In the genomic region with DNA sequence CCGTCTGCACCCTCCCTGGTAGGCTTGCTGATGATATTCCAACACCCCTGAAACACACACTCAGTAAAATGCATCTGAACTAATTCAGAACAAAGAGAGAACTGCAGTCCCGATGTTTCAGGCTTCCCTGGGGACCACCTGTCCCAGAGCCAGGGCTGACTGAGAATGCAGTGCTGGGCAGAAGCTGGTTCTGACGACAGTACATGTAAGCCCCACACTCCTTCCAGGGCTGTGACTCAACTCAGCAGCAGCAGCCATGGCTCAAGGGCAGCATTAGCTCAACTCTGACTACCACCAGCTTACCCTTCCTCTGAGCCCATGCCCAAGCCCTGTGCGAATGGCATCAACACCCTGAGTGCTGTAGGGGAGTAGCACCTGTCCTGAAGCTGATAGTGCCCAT, we compare ENCODE assay signal across 20 cellular contexts. TPM values are rescaled to one million over a fixed set of nuclear protein-coding genes. Genes with fewer than 3 reads are reported as not detected.
DNase-seq lines count a peak whose midpoint lies in the region; ATAC-seq and TF ChIP-seq lines count a peak whose summit lies in the region.
"Had no signal": no experiment of that assay in that cellular context is flagged by ENCODE, and none has a peak within 500 bp of the region (broad histone marks: within the 10 kb centered on the region; RNA-seq: fewer than 3 reads in every experiment).

No MANE protein-coding gene starts in this region.

- no peaks in the 10 kb centered on the region for H3K79me2 ChIP-seq in GM23248 (ENCODE audit: insufficient read depth)

- no peaks in the 10 kb centered on the region for H3K9me2 ChIP-seq in GM23248 (ENCODE audit: insufficient read depth)

- no peaks in the 10 kb centered on the region for H3K36me3 ChIP-seq in GM23248 (ENCODE audit: low read depth)

- H3K4me3 ChIP-seq in AG10803 (ENCODE audit: low read length) (no peak overlapping the region), GM23248 (no peak overlapping the region)
- H3K4me3 ChIP-seq: PC-9, SK-N-MC had no signal

- no peaks in the 10 kb centered on the region for H3K9me3 ChIP-seq in GM23248 (ENCODE audit: low read depth)

- DNase-seq in AG10803 (ENCODE audit: low read depth) = peak; percentile 20
- DNase-seq in GM23248 = peak; percentile 69
- DNase-seq in amniotic epithelial cell (ENCODE audit: low read depth) = peak; percentile 34
- peak; percentile 27 for DNase-seq in iris pigment epithelial cell (ENCODE audit: low read depth)
- DNase-seq in H4 (ENCODE audit: low spot score) = no peak
- no peak for DNase-seq in activated CD4-positive, CD25-positive, alpha-beta regulatory T cell treated with anti-CD3 and anti-CD28 coated beads, Interleukin-2, amount 50 U/mL, for 72 hours
- DNase-seq: AML-193, COR-L47, DMS53, HCEC 1CT, MV-4-11, NCI-H1417 treated with DMSO at 0.1 percent for 48 hours, NCI-H1930, NCI-H446 treated with DMSO at 0.1 percent for 48 hours, NCI-H748 treated with DMSO at 0.1 percent for 48 hours, PC-9 had no signal

- H2AFZ ChIP-seq in GM23248 = no peak overlapping the region
- H2AFZ ChIP-seq: PC-9 had no signal

- no peak for ATAC-seq in GM19035 (IDR thresholded peaks at IDR 0.05; ENCODE audit: unreplicated experiment)
- no peak for ATAC-seq in GM21717 (IDR thresholded peaks at IDR 0.05; ENCODE audit: unreplicated experiment)

- WGBS in GM23248 (ENCODE audit: low coverage in 1 of 2, low lambda C conversion rate in 2 of 2, missing lambda C conversion rate in 2 of 2), 2 experiments = 19 to 20% methylated on average over 4 of the region's 4 CpGs

- no peaks in the 10 kb centered on the region; the same call in 1 of the 2 replicates for H3K4me1 ChIP-seq in GM23248 (ENCODE audit: insufficient read depth)

- in situ Hi-C loops in GM23248 (cut with MboI) = no loop called here

- no peaks in the 10 kb centered on the region for H4K20me1 ChIP-seq in GM23248 (ENCODE audit: insufficient read depth)

- H3K4me2 ChIP-seq in GM23248 (ENCODE audit: unreplicated experiment) = no peak overlapping the region
- H3K4me2 ChIP-seq: PC-9 had no signal

- no peak for TF ChIP-seq CTCF in AG10803 (conservative IDR thresholded peaks at IDR 0.05; ENCODE audit: low read length)

- no peak overlapping the region for H3K9ac ChIP-seq in GM23248

- no peaks in the 10 kb centered on the region for H3K27me3 ChIP-seq in GM23248 (replicated peaks; ENCODE audit: insufficient read depth)

- H3F3A ChIP-seq in GM23248 (ENCODE audit: insufficient read depth) = no peaks in the 10 kb centered on the region

- no peak overlapping the region for H3K27ac ChIP-seq in GM23248
- H3K27ac ChIP-seq: HL-60, PC-9, SK-N-MC had no signal

RNA-seq across cellular contexts. Expression of a gene that starts 56.4 kb away (rescaled TPM):
- total RNA-seq in GM23248 (2014; rRNA removed; shearing (Covaris generic)) = 4.4 and 5.9 TPM in 2 replicates
- polyA plus RNA-seq in GM23248 (2016; fragmentation: Nextera tagmentation; extraction: Ambion mirVana) = 0.82 and 1.1 TPM in 2 replicates
- 7.5 and 10.6 TPM in 2 replicates for total RNA-seq in H4 (2014; rRNA removed; shearing (Covaris generic))
- total RNA-seq: PC-9 had no signal

Comparison
In these comparisons a context has a peak if more than half of its experiments do, and no peak if none do; other contexts are left out.
1. DNase-seq: peak in AG10803 (single experiment), GM23248 (single experiment), amniotic epithelial cell (single experiment) and iris pigment epithelial cell (single experiment); none in H4 (single experiment) and activated CD4-positive, CD25-positive, alpha-beta regulatory T cell treated with anti-CD3 and anti-CD28 coated beads, Interleukin-2, amount 50 U/mL, for 72 hours (single experiment).